In genomic region chrX:31656013-31656412, GRCh38 we compare ENCODE assay signal across 27 cellular contexts.
DNase-seq lines count a peak whose midpoint lies in the region; ATAC-seq, FAIRE-seq and TF ChIP-seq lines count a peak whose summit lies in the region.
"Had no signal": no experiment of that assay in that cellular context is flagged by ENCODE, and none has a peak within 500 bp of the region (broad histone marks: within the 10 kb centered on the region; RNA-seq: fewer than 3 reads in every experiment).

No MANE protein-coding gene starts in this region.

- no peaks in the 10 kb centered on the region for H3K4me1 ChIP-seq in mammary epithelial cell (ENCODE audit: insufficient read depth, low read length)
- no peaks in the 10 kb centered on the region for H3K4me1 ChIP-seq in breast epithelium
- no peaks in the 10 kb centered on the region; a peak in 1 of 5 replicates for H3K4me1 ChIP-seq in K562 (replicated peaks in 1 of 2; ENCODE audit: control insufficient read depth in 2 of 2, insufficient read depth in 2 of 2, low read length in 2 of 2)
- no peaks in the 10 kb centered on the region for H3K4me1 ChIP-seq in left lung
- no peaks in the 10 kb centered on the region for H3K4me1 ChIP-seq in aorta (ENCODE audit: control insufficient read depth in 1 of 2, insufficient read depth in 2 of 2, low read length in 2 of 2)
- H3K4me1 ChIP-seq: BLaER1, parathyroid adenoma had no signal

- POLR2A ChIA-PET in K562 (lab: Yijun Ruan, JAX), result no interaction called here

- no peaks in the 10 kb centered on the region for H4K20me1 ChIP-seq in mammary epithelial cell (ENCODE audit: insufficient read depth, low read length)
- no peaks in the 10 kb centered on the region for H4K20me1 ChIP-seq in K562 (replicated peaks; ENCODE audit: control insufficient read depth, insufficient read depth, low read length)
- H4K20me1 ChIP-seq: BLaER1 had no signal

- H3K27ac ChIP-seq in mammary epithelial cell (ENCODE audit: insufficient read depth, low read depth, low read length) (no peak overlapping the region), breast epithelium (no peak overlapping the region), K562 (ENCODE audit: extremely low read depth, low read depth, low read length) (no peak overlapping the region), left lung (no peak overlapping the region), aorta (ENCODE audit: low read depth in 1 of 2, low read length in 2 of 2) (no peak overlapping the region)
- H3K27ac ChIP-seq: 22Rv1, BLaER1, HL-60, parathyroid adenoma, SK-N-MC had no signal

- H3K4me2 ChIP-seq in mammary epithelial cell (ENCODE audit: insufficient read depth, low read depth, low read length) (no peak overlapping the region), K562 (ENCODE audit: insufficient read depth, low read length) (no peak overlapping the region)
- H3K4me2 ChIP-seq: BLaER1 had no signal

- intact Hi-C loops in mammary epithelial cell (cut with micrococcal nuclease) (loop anchor here (10.0 kb wide), 1 partner anchor 1081 kb away; the partner anchor contains the start of gene TASL), breast epithelium (cut with DNase I; ENCODE audit: low total_unique reads) (no loop called here), K562 (cut with micrococcal nuclease) (loop anchor here (5.0 kb wide), 2 partner anchors 619 to 919 kb away; no protein-coding TSS in a partner anchor), left lung (cut with DNase I) (loop anchor here in 1 of 2 donors (10.0 kb wide), 1 partner anchor 441 kb away; no protein-coding TSS in a partner anchor), aorta (cut with DNase I) (loop anchor here (5.0 to 10.0 kb wide), 3 partner anchors 444 to 619 kb away; no protein-coding TSS in a partner anchor)

- no peak for FAIRE-seq in K562 (lab: Jason Lieb, UNC)
- FAIRE-seq: RCC 7860 had no signal

- TF ChIP-seq CTCF in mammary epithelial cell (conservative IDR thresholded peaks at IDR 0.05 in 1 of 2, IDR thresholded peaks at IDR 0.05 in 1 of 2; ENCODE audit: extremely low read depth in 1 of 2, insufficient read depth in 1 of 2, low read depth in 1 of 2, low read length in 2 of 2), result no peak
- TF ChIP-seq CTCF in breast epithelium (IDR thresholded peaks at IDR 0.05), result no peak
- no peak for TF ChIP-seq CTCF in K562 (IDR thresholded peaks at IDR 0.05 in 2 of 3, conservative IDR thresholded peaks at IDR 0.05 in 1 of 3; ENCODE audit: insufficient read depth in 2 of 3, low read depth in 1 of 3, low read length in 3 of 3)
- no peak for TF ChIP-seq CTCF in fibroblast of villous mesenchyme (IDR thresholded peaks at IDR 0.05; ENCODE audit: insufficient read depth, low read depth, low read length)
- no peak for TF ChIP-seq CTCF in left lung (IDR thresholded peaks at IDR 0.05)

- BruUV-seq in mammary epithelial cell (replicated peaks; lab: Mats Ljungman, UMichigan), result no TSS peak
- BruUV-seq in K562 (replicated peaks; lab: Mats Ljungman, UMichigan), result no TSS peak

- H2AFZ ChIP-seq in mammary epithelial cell (ENCODE audit: low read depth, low read length), result no peak overlapping the region
- no peak overlapping the region for H2AFZ ChIP-seq in K562 (ENCODE audit: low read depth, low read length)
- H2AFZ ChIP-seq: parathyroid adenoma had no signal

- CTCF ChIA-PET in mammary epithelial cell (lab: Charles Lee; ENCODE audit: low non-redundant PET) (no interaction called here), K562 (lab: Yijun Ruan, JAX; ENCODE audit: low intra/inter-chr PET ratio) (no interaction called here)

- H3K9me1 ChIP-seq in K562 (ENCODE audit: control insufficient read depth, insufficient read depth, low read length), result no peaks in the 10 kb centered on the region

- H3K27me3 ChIP-seq in mammary epithelial cell (ENCODE audit: insufficient read depth, low read length), result no peaks in the 10 kb centered on the region
- H3K27me3 ChIP-seq in breast epithelium, result peaks cover 0 to 7% of the 10 kb centered on the region in 2 donors
- H3K27me3 ChIP-seq in K562 (ENCODE audit: control insufficient read depth in 2 of 2, insufficient read depth in 2 of 2, low read length in 2 of 2), result no peaks in the 10 kb centered on the region
- H3K27me3 ChIP-seq in left lung, result no peaks in the 10 kb centered on the region
- no peaks in the 10 kb centered on the region for H3K27me3 ChIP-seq in aorta (ENCODE audit: control insufficient read depth in 1 of 2, insufficient read depth in 2 of 2, low read length in 1 of 2)

- H3K36me3 ChIP-seq in mammary epithelial cell (ENCODE audit: insufficient read depth, low read length), result no peaks in the 10 kb centered on the region
- H3K36me3 ChIP-seq in breast epithelium, result no peaks in the 10 kb centered on the region
- no peaks in the 10 kb centered on the region for H3K36me3 ChIP-seq in K562 (ENCODE audit: control insufficient read depth, insufficient read depth, low read length)
- no peaks in the 10 kb centered on the region for H3K36me3 ChIP-seq in left lung
- no peaks in the 10 kb centered on the region for H3K36me3 ChIP-seq in aorta (ENCODE audit: control insufficient read depth in 1 of 2, insufficient read depth in 2 of 2, low read length in 1 of 2)
- H3K36me3 ChIP-seq: BLaER1 had no signal

- no peak for TF ChIP-seq POLR2A in breast epithelium (IDR thresholded peaks at IDR 0.05)
- TF ChIP-seq POLR2A in K562 (conservative IDR thresholded peaks at IDR 0.05), result no peak

- no peak for ATAC-seq in K562
- ATAC-seq in left lung, result no peak
- no peak for ATAC-seq in aorta (ENCODE audit: low FRiP score)
- no peak for ATAC-seq in HG02588 (IDR thresholded peaks at IDR 0.05; ENCODE audit: unreplicated experiment)
- ATAC-seq: activated CD4-positive, CD25-positive, alpha-beta regulatory T cell treated with anti-CD3 and anti-CD28 coated beads, Interleukin-2, amount 50 U/mL, for 24 hours; effector memory CD8-positive, alpha-beta T cell; natural killer cell; sciatic nerve; stimulated activated naive CD8-positive, alpha-beta T cell treated with anti-CD3 and anti-CD28 coated beads, Interleukin-15, Interleukin-2, amounts not matched to agents 100 U/mL and 50 U/mL, for 24 hours had no signal

- H3K4me3 ChIP-seq in mammary epithelial cell (replicated peaks in 1 of 3; ENCODE audit: insufficient read depth in 1 of 3, low read depth in 2 of 3, low read length in 3 of 3), result no peak overlapping the region
- no peak overlapping the region for H3K4me3 ChIP-seq in breast epithelium
- no peak overlapping the region for H3K4me3 ChIP-seq in K562
- H3K4me3 ChIP-seq in fibroblast of villous mesenchyme (ENCODE audit: low read depth, low read length), result no peak overlapping the region
- no peak overlapping the region for H3K4me3 ChIP-seq in left lung
- no peak overlapping the region for H3K4me3 ChIP-seq in aorta (ENCODE audit: low read length in 2 of 2)
- H3K4me3 ChIP-seq: BLaER1, SK-N-MC had no signal

- in situ Hi-C loops in mammary epithelial cell (cut with MboI; ENCODE audit: low sequenced_read_pairs in 2 of 2) (loop anchor here (5.0 to 25.0 kb wide), 3 partner anchors 444 to 619 kb away; no protein-coding TSS in a partner anchor), K562 (cut with MboI) (loop anchor here (25.0 kb wide), 1 partner anchor 619 kb away; no protein-coding TSS in a partner anchor)

- no peaks in the 10 kb centered on the region for H3K9me3 ChIP-seq in mammary epithelial cell (replicated peaks; ENCODE audit: insufficient read depth, low read length)
- no peaks in the 10 kb centered on the region for H3K9me3 ChIP-seq in breast epithelium
- H3K9me3 ChIP-seq in K562 (replicated peaks; ENCODE audit: control insufficient read depth, insufficient read depth, low read depth, low read length), result no peaks in the 10 kb centered on the region
- H3K9me3 ChIP-seq in left lung, result no peaks in the 10 kb centered on the region
- no peaks in the 10 kb centered on the region for H3K9me3 ChIP-seq in aorta (ENCODE audit: control insufficient read depth, low read length)
- H3K9me3 ChIP-seq: BLaER1 had no signal

- no peak for TF ChIP-seq RAD21 in K562 (CRISPR knock-in tag; conservative IDR thresholded peaks at IDR 0.05 in 1 of 2, IDR thresholded peaks at IDR 0.05 in 1 of 2)

- DNase-seq in mammary epithelial cell (peak; percentile 17), breast epithelium (ENCODE audit: low spot score in 2 of 2) (no peak), K562 (ENCODE audit: extremely low read depth in 1 of 4, low spot score in 3 of 4) (no peak), fibroblast of villous mesenchyme (ENCODE audit: low read depth) (peak; percentile 7), left lung (no peak), aorta (no peak)
- DNase-seq in activated CD8-positive, alpha-beta memory T cell treated with anti-CD3 and anti-CD28 coated beads, Interleukin-2, amount 50 U/mL, for 4 hours, result no peak
- DNase-seq: activated naive CD8-positive, alpha-beta T cell treated with anti-CD3 and anti-CD28 coated beads for 36 hours; central memory CD4-positive, alpha-beta T cell; effector memory CD8-positive, alpha-beta T cell; H7; natural killer cell; NCI-H187; NCI-H446 treated with DMSO at 0.1 percent for 48 hours; NK-92 treated with Interleukin-12 subunit alpha and Interleukin-12 subunit beta, amount 100 ng/mL, for 24 hours; stimulated activated CD4-positive, alpha-beta T cell treated with anti-CD3 and anti-CD28 coated beads, Interleukin-2, amount 100 ng/mL, for 24 hours; stimulated activated naive CD8-positive, alpha-beta T cell treated with anti-CD3 and anti-CD28 coated beads, Interleukin-15, Interleukin-2, amounts not matched to agents 100 U/mL and 50 U/mL, for 24 hours; trophoblast cell had no signal

- no peak for TF ChIP-seq EP300 in K562 (IDR thresholded peaks at IDR 0.05; ENCODE audit: low read length)

- no peaks in the 10 kb centered on the region for H3K79me2 ChIP-seq in mammary epithelial cell (ENCODE audit: insufficient read depth, low read length)
- H3K79me2 ChIP-seq in K562 (ENCODE audit: control insufficient read depth, insufficient read depth, low read length), result no peaks in the 10 kb centered on the region
- H3K79me2 ChIP-seq: parathyroid adenoma had no signal

- dilution Hi-C loops in mammary epithelial cell (cut with HindIII; ENCODE audit: low sequenced_read_pairs), result no loop called here

- H3K9ac ChIP-seq in mammary epithelial cell (ENCODE audit: insufficient read depth, low read length) (no peak overlapping the region), K562 (ENCODE audit: insufficient read depth in 1 of 2, low read depth in 2 of 2, low read length in 2 of 2) (no peak overlapping the region)
- H3K9ac ChIP-seq: BLaER1, parathyroid adenoma had no signal

TF ChIP-seq in K562, 482 proteins besides CTCF, POLR2A, EP300 and RAD21:
- TF ChIP-seq NFIC (IDR thresholded peaks at IDR 0.05), result peak; percentile 85
- peak; percentile 55 for TF ChIP-seq NFIX (CRISPR knock-in tag; IDR thresholded peaks at IDR 0.05; ENCODE audit: low read depth)
- TF ChIP-seq EWSR1 (IDR thresholded peaks at IDR 0.05; ENCODE audit: borderline replicate concordance, low read depth, partially characterized antibody), result no peak

Comparison
In these comparisons a context has a peak if more than half of its experiments do, and no peak if none do; other contexts are left out.
1. DNase-seq: peak in mammary epithelial cell (single experiment) and fibroblast of villous mesenchyme (single experiment); none in breast epithelium (0 of 2), K562 (0 of 4), left lung (0 of 2), aorta (0 of 2) and activated CD8-positive, alpha-beta memory T cell treated with anti-CD3 and anti-CD28 coated beads, Interleukin-2, amount 50 U/mL, for 4 hours (single experiment).